ENCODE assay signal across 11 cellular contexts in genomic region chr15:69145694-69146492, GRCh38. TPM values are rescaled to one million over a fixed set of nuclear protein-coding genes. Genes with fewer than 3 reads are reported as not detected.
DNase-seq lines count a peak whose midpoint lies in the region; ATAC-seq and TF ChIP-seq lines count a peak whose summit lies in the region.
"Had no signal": no experiment of that assay in that cellular context is flagged by ENCODE, and none has a peak within 500 bp of the region (broad histone marks: within the 10 kb centered on the region; RNA-seq: fewer than 3 reads in every experiment).

No MANE protein-coding gene starts in this region.

- ATAC-seq in upper lobe of left lung (ENCODE audit: low FRiP score in 2 of 2) (no peak), HG02884 (IDR thresholded peaks at IDR 0.05; ENCODE audit: unreplicated experiment) (no peak)

- no peak for TF ChIP-seq POLR2A in upper lobe of left lung (IDR thresholded peaks at IDR 0.05)

- H3K27ac ChIP-seq in cingulate gyrus (ENCODE audit: low read depth, low read length) (peak overlapping the region; percentile 61), upper lobe of left lung (no peak overlapping the region)
- H3K27ac ChIP-seq: HL-60 had no signal

- 58 to 63% methylated on average over 7 of the region's 7 CpGs for WGBS in upper lobe of left lung, 2 donors

- CTCF ChIA-PET in HEK293T (lab: Yijun Ruan, JAX) = interaction anchor here (0.6 to 1.2 kb wide), 6 partner anchors 13 to 317 kb away, joined by 3 to 5 read pairs (median 3); partner anchors contain the start of gene GLCE

- no peaks in the 10 kb centered on the region for H3K9me3 ChIP-seq in upper lobe of left lung

- POLR2A ChIA-PET in HEK293T (lab: Yijun Ruan, JAX) = interaction anchor here (0.7 to 5.4 kb wide), 6 partner anchors 8 to 316 kb away, joined by 3 to 51 read pairs (median 3); partner anchors contain the start of gene GLCE

- H3K4me3 ChIP-seq in upper lobe of left lung = no peak overlapping the region

- TF ChIP-seq EP300 in upper lobe of left lung (IDR thresholded peaks at IDR 0.05) = no peak

- DNase-seq in HEK293T (ENCODE audit: extremely low spot score) (peak; percentile 48), NCI-H2227 treated with DMSO at 0.1 percent for 48 hours (lab: John Stamatoyannopoulos, UW) (peak; percentile 30), nucleus accumbens (lab: John Stamatoyannopoulos, UW) (peak in 33 of 56 donors; percentile 17 to 76 (median 42)), upper lobe of left lung (no peak)
- DNase-seq in stimulated activated naive CD4-positive, alpha-beta T cell treated with Interleukin-2 at 50 U/mL for 16 hours (lab: John Stamatoyannopoulos, UW) = no peak
- DNase-seq: activated CD4-positive, alpha-beta T cell treated with anti-CD3 and anti-CD28 coated beads, Interleukin-2, amount 50 U/mL, for 4 hours; activated effector memory CD4-positive, alpha-beta T cell treated with Interleukin-2 at 50 U/mL for 16 hours; Calu3 had no signal

- no peak for TF ChIP-seq CTCF in upper lobe of left lung (IDR thresholded peaks at IDR 0.05)

- no peaks in the 10 kb centered on the region for H3K4me1 ChIP-seq in upper lobe of left lung

- no peaks in the 10 kb centered on the region for H3K27me3 ChIP-seq in upper lobe of left lung

- H3K36me3 ChIP-seq in upper lobe of left lung = no peaks in the 10 kb centered on the region

TF ChIP-seq in HEK293T, 16 proteins besides CTCF, POLR2A, EP300 and RAD21:
- TF ChIP-seq ELF4 (IDR thresholded peaks at IDR 0.05) (no peak), BHLHE40 (IDR thresholded peaks at IDR 0.05; ENCODE audit: borderline replicate concordance) (no peak), ZNF384 (IDR thresholded peaks at IDR 0.05) (no peak), TARDBP (IDR thresholded peaks at IDR 0.05) (no peak), LEF1 (IDR thresholded peaks at IDR 0.05; ENCODE audit: borderline replicate concordance) (no peak), FOXM1 (IDR thresholded peaks at IDR 0.05; ENCODE audit: borderline replicate concordance) (no peak), PKNOX1 (IDR thresholded peaks at IDR 0.05) (peak; percentile 97), ARNT (IDR thresholded peaks at IDR 0.05) (no peak)

RNA-seq across cellular contexts. Expression of gene GLCE, which starts 14.5 kb away (rescaled TPM):
- 10 to 100 TPM; 12.5 to 24.8 (median 17.2) TPM for total RNA-seq in upper lobe of left lung

Comparison
In these comparisons a context has a peak if more than half of its experiments do, and no peak if none do; other contexts are left out.
1. DNase-seq: peak in HEK293T (single experiment), NCI-H2227 treated with DMSO at 0.1 percent for 48 hours (single experiment) and nucleus accumbens (33 of 56); none in upper lobe of left lung (0 of 2) and stimulated activated naive CD4-positive, alpha-beta T cell treated with Interleukin-2 at 50 U/mL for 16 hours (single experiment).